ENCODE assay signal across 10 cellular contexts in the genomic region with DNA sequence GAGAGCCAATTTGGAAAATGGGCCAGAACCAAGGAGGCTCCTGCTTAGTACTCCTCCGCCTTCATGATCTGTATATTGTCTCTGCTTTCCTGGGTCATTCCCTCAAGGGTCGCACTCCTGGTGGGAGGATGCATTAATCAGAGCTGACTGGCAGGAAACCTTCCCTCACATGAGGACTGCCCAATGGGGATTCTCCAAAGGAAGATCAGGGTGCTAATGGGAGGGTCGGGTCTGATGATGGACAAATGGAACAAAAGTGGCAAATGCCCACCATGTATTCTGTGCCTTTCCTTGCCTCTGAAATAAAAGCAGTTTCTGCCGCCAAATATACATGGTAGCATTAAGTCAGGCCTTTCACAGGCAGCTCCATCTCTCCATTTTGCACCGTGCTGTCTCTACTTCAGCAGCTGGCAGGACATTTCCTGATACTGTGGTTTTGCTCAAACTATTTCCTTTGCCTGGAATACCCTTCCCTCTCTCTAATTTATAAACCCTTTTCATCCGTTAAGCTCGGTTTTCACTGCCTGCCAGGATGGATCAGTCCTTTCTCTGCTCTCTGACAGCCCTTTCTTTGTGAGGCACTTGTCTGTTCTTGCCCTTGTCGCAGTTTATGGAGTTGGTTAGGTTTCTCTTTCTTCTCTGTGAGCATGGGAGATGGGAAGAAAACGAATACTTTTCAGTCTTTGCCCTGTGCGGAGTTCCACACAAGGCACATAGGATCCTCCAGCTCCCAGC. TPM values are rescaled to one million over a fixed set of nuclear protein-coding genes. Genes with fewer than 3 reads are reported as not detected.
DNase-seq lines count a peak whose midpoint lies in the region; ATAC-seq and TF ChIP-seq lines count a peak whose summit lies in the region.
"Had no signal": no experiment of that assay in that cellular context is flagged by ENCODE, and none has a peak within 500 bp of the region (broad histone marks: within the 10 kb centered on the region; RNA-seq: fewer than 3 reads in every experiment).

No MANE protein-coding gene starts in this region.

- POLR2A ChIA-PET in WTC11 (lab: Charles Lee): interaction anchor here (0.6 to 2.4 kb wide), 4 partner anchors 14 to 481 kb away, joined by 3 to 8 read pairs (median 4); a partner anchor contains a TSS

- TF ChIP-seq CTCF in WTC11 (IDR thresholded peaks at IDR 0.05) (no peak), hepatocyte (IDR thresholded peaks at IDR 0.05; ENCODE audit: poor library complexity) (no peak), lower lobe of right lung (IDR thresholded peaks at IDR 0.05) (no peak)

- peak overlapping the region; percentile 69 for H3K27ac Mint-ChIP-seq in activated T-cell treated with anti-CD3 and anti-CD28 coated beads, Interleukin-2, amount 50 U/mL, for 24 hours
- peak overlapping the region; percentile 94 for H3K27ac Mint-ChIP-seq in WTC11
- peak overlapping the region; percentile 68 for H3K27ac Mint-ChIP-seq in stimulated activated naive B cell treated with anti-CD40 and anti-IgM and Interleukin-4, amounts not matched to agents 10 μg/mL and 1 μg/mL and 100 μg/mL, for 72 hours

- H3K4me1 ChIP-seq in hepatocyte (ENCODE audit: insufficient read depth) (peaks cover 73% of the 10 kb centered on the region), lower lobe of right lung (peaks cover 58% of the 10 kb centered on the region)

- H3K9me3 ChIP-seq in hepatocyte (ENCODE audit: low read depth) (no peaks in the 10 kb centered on the region), lower lobe of right lung (no peaks in the 10 kb centered on the region)
- H3K9me3 ChIP-seq: heart left ventricle had no signal

- intact Hi-C loops in lower lobe of right lung (cut with DNase I) (no loop called here), posterior cingulate gyrus (cut with DNase I) (no loop called here)

- no peak overlapping the region for H3K4me3 ChIP-seq in hepatocyte
- no peak overlapping the region for H3K4me3 ChIP-seq in lower lobe of right lung
- H3K4me3 ChIP-seq: heart left ventricle had no signal

- CTCF ChIA-PET in WTC11 (lab: Charles Lee): interaction anchor here (0.8 to 4.6 kb wide), 9 partner anchors 8 to 149 kb away, joined by 3 to 36 read pairs (median 7); a partner anchor contains a TSS

- no peak overlapping the region for H3K4me3 Mint-ChIP-seq in activated T-cell treated with anti-CD3 and anti-CD28 coated beads, Interleukin-2, amount 50 U/mL, for 24 hours
- H3K4me3 Mint-ChIP-seq in WTC11: no peak overlapping the region
- peak overlapping the region in 1 of 2 donors; percentile 24 for H3K4me3 Mint-ChIP-seq in stimulated activated naive B cell treated with anti-CD40 and anti-IgM and Interleukin-4, amounts not matched to agents 10 μg/mL and 1 μg/mL and 100 μg/mL, for 72 hours

- peaks cover 64% of the 10 kb centered on the region for H3K36me3 Mint-ChIP-seq in activated T-cell treated with anti-CD3 and anti-CD28 coated beads, Interleukin-2, amount 50 U/mL, for 24 hours (ENCODE audit: low read depth)
- peaks cover 12% of the 10 kb centered on the region for H3K36me3 Mint-ChIP-seq in WTC11
- peaks cover 15 to 50% of the 10 kb centered on the region in 2 donors for H3K36me3 Mint-ChIP-seq in stimulated activated naive B cell treated with anti-CD40 and anti-IgM and Interleukin-4, amounts not matched to agents 10 μg/mL and 1 μg/mL and 100 μg/mL, for 72 hours

- no peak overlapping the region for H2AFZ ChIP-seq in hepatocyte

- H3K9me3 Mint-ChIP-seq in activated T-cell treated with anti-CD3 and anti-CD28 coated beads, Interleukin-2, amount 50 U/mL, for 24 hours: no peaks in the 10 kb centered on the region
- no peaks in the 10 kb centered on the region for H3K9me3 Mint-ChIP-seq in WTC11
- no peaks in the 10 kb centered on the region for H3K9me3 Mint-ChIP-seq in stimulated activated naive B cell treated with anti-CD40 and anti-IgM and Interleukin-4, amounts not matched to agents 10 μg/mL and 1 μg/mL and 100 μg/mL, for 72 hours

- peak overlapping the region; percentile 92 for H3K27ac ChIP-seq in hepatocyte
- H3K27ac ChIP-seq in lower lobe of right lung: no peak overlapping the region
- H3K27ac ChIP-seq: heart left ventricle had no signal

- peaks cover 100% of the 10 kb centered on the region for H3K79me2 ChIP-seq in hepatocyte

- no peaks in the 10 kb centered on the region for H3K36me3 ChIP-seq in hepatocyte (replicated peaks; ENCODE audit: insufficient read depth, low read depth)
- H3K36me3 ChIP-seq in lower lobe of right lung: peaks cover 10% of the 10 kb centered on the region

- peak overlapping the region; percentile 60 for H3K4me2 ChIP-seq in hepatocyte

- 62% methylated on average over 10 of the region's 10 CpGs for WGBS in hepatocyte (ENCODE audit: low lambda C conversion rate, missing lambda C conversion rate)

- H3K9me2 ChIP-seq in hepatocyte (replicated peaks; ENCODE audit: insufficient read depth): no peaks in the 10 kb centered on the region

- peak; percentile 58 for ATAC-seq in WTC11
- no peak for ATAC-seq in stimulated activated naive B cell treated with anti-CD40 and anti-IgM and Interleukin-4, amounts not matched to agents 10 μg/mL and 1 μg/mL and 100 μg/mL, for 72 hours (replicated peaks)
- no peak for ATAC-seq in lower lobe of right lung

- H3K4me1 Mint-ChIP-seq in activated T-cell treated with anti-CD3 and anti-CD28 coated beads, Interleukin-2, amount 50 U/mL, for 24 hours (ENCODE audit: low read depth): peaks cover 79% of the 10 kb centered on the region
- H3K4me1 Mint-ChIP-seq in WTC11: peaks cover 48% of the 10 kb centered on the region
- H3K4me1 Mint-ChIP-seq in stimulated activated naive B cell treated with anti-CD40 and anti-IgM and Interleukin-4, amounts not matched to agents 10 μg/mL and 1 μg/mL and 100 μg/mL, for 72 hours: peaks cover 48 to 66% of the 10 kb centered on the region in 2 donors

- H4K20me1 ChIP-seq in hepatocyte (ENCODE audit: insufficient read depth, poor library complexity, severe bottlenecking): peaks cover 85% of the 10 kb centered on the region

- DNase-seq in activated T-cell treated with anti-CD3 and anti-CD28 coated beads, Interleukin-2, amount 50 U/mL, for 24 hours: no peak
- DNase-seq in activated T-cell treated with anti-CD3 and anti-CD28 coated beads, Interleukin-2, amount 50 U/mL, for 48 hours: no peak
- DNase-seq in WTC11 (ENCODE audit: low spot score) (no peak), hepatocyte (ENCODE audit: low spot score) (no peak), lower lobe of right lung (no peak), posterior cingulate gyrus (no peak), putamen (ENCODE audit: low spot score) (no peak)
- no peak for DNase-seq in stimulated activated naive B cell treated with anti-CD40 and anti-IgM and Interleukin-4, amounts not matched to agents 10 μg/mL and 1 μg/mL and 100 μg/mL, for 72 hours
- DNase-seq: heart left ventricle, NCI-H1694 treated with DMSO at 0.1 percent for 48 hours had no signal

- H3K27me3 ChIP-seq in hepatocyte (no peaks in the 10 kb centered on the region), lower lobe of right lung (ENCODE audit: low read depth) (no peaks in the 10 kb centered on the region)
- H3K27me3 ChIP-seq: heart left ventricle had no signal

- no peaks in the 10 kb centered on the region for H3K27me3 Mint-ChIP-seq in activated T-cell treated with anti-CD3 and anti-CD28 coated beads, Interleukin-2, amount 50 U/mL, for 24 hours
- no peaks in the 10 kb centered on the region for H3K27me3 Mint-ChIP-seq in WTC11 (ENCODE audit: low read depth)
- no peaks in the 10 kb centered on the region for H3K27me3 Mint-ChIP-seq in stimulated activated naive B cell treated with anti-CD40 and anti-IgM and Interleukin-4, amounts not matched to agents 10 μg/mL and 1 μg/mL and 100 μg/mL, for 72 hours

TF ChIP-seq in WTC11, 78 proteins besides CTCF, POLR2A, EP300 and RAD21 (continues in another document):
- no peak for TF ChIP-seq NR3C1 (CRISPR knock-in tag; conservative IDR thresholded peaks at IDR 0.05; ENCODE audit: low read depth)
- TF ChIP-seq, protein P1, sequence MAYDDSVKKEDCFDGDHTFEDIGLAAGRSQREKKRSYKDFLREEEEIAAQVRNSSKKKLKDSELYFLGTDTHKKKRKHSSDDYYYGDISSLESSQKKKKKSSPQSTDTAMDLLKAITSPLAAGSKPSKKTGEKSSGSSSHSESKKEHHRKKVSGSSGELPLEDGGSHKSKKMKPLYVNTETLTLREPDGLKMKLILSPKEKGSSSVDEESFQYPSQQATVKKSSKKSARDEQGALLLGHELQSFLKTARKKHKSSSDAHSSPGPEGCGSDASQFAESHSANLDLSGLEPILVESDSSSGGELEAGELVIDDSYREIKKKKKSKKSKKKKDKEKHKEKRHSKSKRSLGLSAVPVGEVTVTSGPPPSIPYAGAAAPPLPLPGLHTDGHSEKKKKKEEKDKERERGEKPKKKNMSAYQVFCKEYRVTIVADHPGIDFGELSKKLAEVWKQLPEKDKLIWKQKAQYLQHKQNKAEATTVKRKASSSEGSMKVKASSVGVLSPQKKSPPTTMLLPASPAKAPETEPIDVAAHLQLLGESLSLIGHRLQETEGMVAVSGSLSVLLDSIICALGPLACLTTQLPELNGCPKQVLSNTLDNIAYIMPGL (CRISPR knock-in tag; IDR thresholded peaks at IDR 0.05): no peak

RNA-seq across cellular contexts. Expression of a gene that starts 13.5 kb away (rescaled TPM):
- total RNA-seq in WTC11 (2021): 151 to 173 TPM (median 171 TPM) in 3 replicates
- 109 and 114 TPM in 2 replicates for total RNA-seq in hepatocyte
- polyA plus RNA-seq in hepatocyte: 96.3 and 113 TPM in 2 replicates
- total RNA-seq in lower lobe of right lung: 132 TPM

RNA-seq across cellular contexts. Expression of a gene that starts 46.0 kb away (rescaled TPM):
- total RNA-seq in WTC11 (2021): 19.0 to 21.3 TPM (median 19.2 TPM) in 3 replicates
- 7.2 and 9.2 TPM in 2 replicates for total RNA-seq in hepatocyte
- polyA plus RNA-seq in hepatocyte: 4.1 and 7.4 TPM in 2 replicates
- 7.9 TPM for total RNA-seq in lower lobe of right lung
